In genomic region chr10:132637477-132638129, GRCh38 we compare ENCODE assay signal across 8 cellular contexts.
DNase-seq lines count a peak whose midpoint lies in the region; ATAC-seq and TF ChIP-seq lines count a peak whose summit lies in the region.

No MANE protein-coding gene starts in this region.

- no peak overlapping the region for H3K9ac ChIP-seq in endodermal cell (ENCODE audit: extremely low read depth, low read length, poor library complexity, severe bottlenecking)

- H3K27ac ChIP-seq in SJCRH30: no peak overlapping the region
- H3K27ac ChIP-seq in endodermal cell (ENCODE audit: low read depth, low read length): no peak overlapping the region
- no peak overlapping the region for H3K27ac ChIP-seq in lung (ENCODE audit: low read depth in 1 of 2, low read length in 1 of 2)

- no peaks in the 10 kb centered on the region for H3K36me3 ChIP-seq in SJCRH30
- no peaks in the 10 kb centered on the region for H3K36me3 ChIP-seq in endodermal cell (ENCODE audit: control insufficient read depth, insufficient read depth, low read length)
- no peaks in the 10 kb centered on the region for H3K36me3 ChIP-seq in lung (ENCODE audit: control insufficient read depth in 2 of 2, insufficient read depth in 2 of 2, low read length in 2 of 2)

- TF ChIP-seq CTCF in endodermal cell (conservative IDR thresholded peaks at IDR 0.05) (peak; percentile 83), lung (IDR thresholded peaks at IDR 0.05; ENCODE audit: control extremely low read depth, extremely low read depth) (peak; percentile 55), type B pancreatic cell (conservative IDR thresholded peaks at IDR 0.05) (peak; percentile 85)

- H3K27ac Mint-ChIP-seq in activated naive CD8-positive, alpha-beta T cell treated with anti-CD3 and anti-CD28 coated beads, Interleukin-2, amount 10 ng/mL, durations not matched to agents 7 days and 5 days: peak overlapping the region; percentile 12
- no peak overlapping the region for H3K27ac Mint-ChIP-seq in activated naive CD8-positive, alpha-beta T cell treated with anti-CD3 and anti-CD28 coated beads for 36 hours
- H3K27ac Mint-ChIP-seq in endodermal cell: no peak overlapping the region
- peak overlapping the region; percentile 28 for H3K27ac Mint-ChIP-seq in type B pancreatic cell

- peaks cover 14% of the 10 kb centered on the region for H3K4me1 Mint-ChIP-seq in activated naive CD8-positive, alpha-beta T cell treated with anti-CD3 and anti-CD28 coated beads, Interleukin-2, amount 10 ng/mL, durations not matched to agents 7 days and 5 days
- H3K4me1 Mint-ChIP-seq in activated naive CD8-positive, alpha-beta T cell treated with anti-CD3 and anti-CD28 coated beads for 36 hours: peaks cover 21% of the 10 kb centered on the region
- H3K4me1 Mint-ChIP-seq in endodermal cell (no peaks in the 10 kb centered on the region), type B pancreatic cell (ENCODE audit: unreplicated experiment) (peaks cover 14% of the 10 kb centered on the region)

- H3K9me3 ChIP-seq in SJCRH30 (replicated peaks): no peaks in the 10 kb centered on the region
- peaks cover 4% of the 10 kb centered on the region for H3K9me3 ChIP-seq in endodermal cell (ENCODE audit: control insufficient read depth, low read length)
- no peaks in the 10 kb centered on the region for H3K9me3 ChIP-seq in lung (ENCODE audit: control insufficient read depth in 2 of 2, insufficient read depth in 1 of 2, low read length in 1 of 2)

- peak; percentile 43 for ATAC-seq in activated naive CD8-positive, alpha-beta T cell treated with anti-CD3 and anti-CD28 coated beads, Interleukin-2, amount 10 ng/mL, durations not matched to agents 7 days and 5 days (ENCODE audit: low read depth)
- peak; percentile 51 for ATAC-seq in lung (ENCODE audit: insufficient read depth, low FRiP score)

- POLR2A ChIA-PET in activated naive CD8-positive, alpha-beta T cell treated with anti-CD3 and anti-CD28 coated beads, Interleukin-2, amount 10 ng/mL, durations not matched to agents 7 days and 5 days (lab: Charles Lee): no interaction called here

- H3K4me3 ChIP-seq in SJCRH30 (no peak overlapping the region), endodermal cell (ENCODE audit: low read length) (no peak overlapping the region), lung (no peak overlapping the region)

- no peaks in the 10 kb centered on the region for H3K9me3 Mint-ChIP-seq in activated naive CD8-positive, alpha-beta T cell treated with anti-CD3 and anti-CD28 coated beads, Interleukin-2, amount 10 ng/mL, durations not matched to agents 7 days and 5 days
- no peaks in the 10 kb centered on the region for H3K9me3 Mint-ChIP-seq in activated naive CD8-positive, alpha-beta T cell treated with anti-CD3 and anti-CD28 coated beads for 36 hours
- H3K9me3 Mint-ChIP-seq in endodermal cell: peaks cover 3% of the 10 kb centered on the region
- H3K9me3 Mint-ChIP-seq in type B pancreatic cell: no peaks in the 10 kb centered on the region

- H3K4me1 ChIP-seq in SJCRH30 (no peaks in the 10 kb centered on the region), endodermal cell (ENCODE audit: control insufficient read depth, insufficient read depth, low read length) (no peaks in the 10 kb centered on the region), lung (ENCODE audit: control insufficient read depth in 2 of 2, insufficient read depth in 2 of 2, low read length in 2 of 2) (peaks cover 7 to 10% of the 10 kb centered on the region in 2 donors)

- DNase-seq in activated naive CD8-positive, alpha-beta T cell treated with anti-CD3 and anti-CD28 coated beads, Interleukin-2, amount 10 ng/mL, durations not matched to agents 7 days and 5 days: no peak
- no peak for DNase-seq in activated naive CD8-positive, alpha-beta T cell treated with anti-CD3 and anti-CD28 coated beads for 36 hours
- DNase-seq in HS-5 (ENCODE audit: low read depth) (peak; percentile 43), SJCRH30 (peak; percentile 19 to 68), endodermal cell (peak; percentile 80), lung (ENCODE audit: low spot score) (no peak), type B pancreatic cell (ENCODE audit: extremely low spot score, unreplicated experiment) (no peak), UCSD-AML1 (lab: John Stamatoyannopoulos, UW; ENCODE audit: unreplicated experiment) (no peak)

- 51 to 60% methylated on average over 16 to 19 of the region's 19 CpGs for WGBS in endodermal cell (ENCODE audit: insufficient coverage in 1 of 2, insufficient read length in 1 of 2), 2 experiments
- 41 to 42% methylated on average over 19 of the region's 19 CpGs for WGBS in lung, 2 donors

- no peaks in the 10 kb centered on the region for H3K27me3 ChIP-seq in SJCRH30
- H3K27me3 ChIP-seq in endodermal cell (ENCODE audit: control insufficient read depth, insufficient read depth, low read length, poor library complexity, severe bottlenecking): no peaks in the 10 kb centered on the region
- H3K27me3 ChIP-seq in lung (ENCODE audit: control insufficient read depth, insufficient read depth): no peaks in the 10 kb centered on the region

- H3K27me3 Mint-ChIP-seq in activated naive CD8-positive, alpha-beta T cell treated with anti-CD3 and anti-CD28 coated beads, Interleukin-2, amount 10 ng/mL, durations not matched to agents 7 days and 5 days: peaks cover 7% of the 10 kb centered on the region
- no peaks in the 10 kb centered on the region for H3K27me3 Mint-ChIP-seq in activated naive CD8-positive, alpha-beta T cell treated with anti-CD3 and anti-CD28 coated beads for 36 hours
- H3K27me3 Mint-ChIP-seq in endodermal cell (ENCODE audit: insufficient read depth) (peaks cover 2% of the 10 kb centered on the region), type B pancreatic cell (no peaks in the 10 kb centered on the region)

- peaks cover 3% of the 10 kb centered on the region for H3K36me3 Mint-ChIP-seq in activated naive CD8-positive, alpha-beta T cell treated with anti-CD3 and anti-CD28 coated beads, Interleukin-2, amount 10 ng/mL, durations not matched to agents 7 days and 5 days
- no peaks in the 10 kb centered on the region for H3K36me3 Mint-ChIP-seq in activated naive CD8-positive, alpha-beta T cell treated with anti-CD3 and anti-CD28 coated beads for 36 hours
- no peaks in the 10 kb centered on the region for H3K36me3 Mint-ChIP-seq in endodermal cell (ENCODE audit: low read depth)
- peaks cover 5% of the 10 kb centered on the region for H3K36me3 Mint-ChIP-seq in type B pancreatic cell

- H3K4me3 Mint-ChIP-seq in activated naive CD8-positive, alpha-beta T cell treated with anti-CD3 and anti-CD28 coated beads, Interleukin-2, amount 10 ng/mL, durations not matched to agents 7 days and 5 days: no peak overlapping the region
- no peak overlapping the region for H3K4me3 Mint-ChIP-seq in activated naive CD8-positive, alpha-beta T cell treated with anti-CD3 and anti-CD28 coated beads for 36 hours
- H3K4me3 Mint-ChIP-seq in endodermal cell (no peak overlapping the region), type B pancreatic cell (no peak overlapping the region)

Comparison
In these comparisons a context has a peak if more than half of its experiments do, and no peak if none do; other contexts are left out.
1. H3K27ac Mint-ChIP-seq: peak in activated naive CD8-positive, alpha-beta T cell treated with anti-CD3 and anti-CD28 coated beads, Interleukin-2, amount 10 ng/mL, durations not matched to agents 7 days and 5 days (single experiment) and type B pancreatic cell (single experiment); none in activated naive CD8-positive, alpha-beta T cell treated with anti-CD3 and anti-CD28 coated beads for 36 hours (single experiment) and endodermal cell (single experiment).
2. DNase-seq: peak in HS-5 (single experiment), SJCRH30 (2 of 2) and endodermal cell (single experiment); none in activated naive CD8-positive, alpha-beta T cell treated with anti-CD3 and anti-CD28 coated beads, Interleukin-2, amount 10 ng/mL, durations not matched to agents 7 days and 5 days (single experiment), activated naive CD8-positive, alpha-beta T cell treated with anti-CD3 and anti-CD28 coated beads for 36 hours (single experiment), lung (single experiment), type B pancreatic cell (single experiment) and UCSD-AML1 (single experiment).
3. Peak in every context shown above with its lines, with median percentiles within 50 percentile points of each other: CTCF ChIP-seq.